ENCODE assay signal across 29 cellular contexts in the genomic region with DNA sequence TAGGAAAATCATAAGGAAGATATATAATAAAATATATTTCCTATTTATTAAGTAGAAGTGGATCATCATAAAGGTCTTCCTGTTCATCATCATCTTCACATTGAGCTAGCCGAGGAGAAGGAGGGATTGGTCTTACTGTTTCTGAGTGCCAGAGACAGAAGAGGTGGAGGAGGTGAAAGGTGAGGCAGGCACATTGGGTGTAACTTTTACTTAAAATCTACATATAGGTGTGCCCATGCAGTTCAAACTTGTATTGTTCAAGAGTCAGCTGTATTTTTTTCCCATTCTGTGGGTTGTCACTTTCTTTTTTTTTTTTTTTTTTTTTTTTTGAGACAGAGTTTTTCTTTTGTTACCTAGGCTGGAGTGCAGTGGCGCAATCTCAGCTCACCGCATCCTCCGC.
"Had no signal": no experiment of that assay in that cellular context is flagged by ENCODE, and none has a peak within 500 bp of the region (broad histone marks: within the 10 kb centered on the region; RNA-seq: fewer than 3 reads in every experiment).

No MANE protein-coding gene starts in this region.

- H3K9me3 Mint-ChIP-seq: activated CD4-positive, alpha-beta memory T cell treated with anti-CD3 and anti-CD28 coated beads for 36 hours; activated CD4-positive, alpha-beta T cell treated with anti-CD3 and anti-CD28 coated beads, Interleukin-2, amount 10 ng/mL, durations not matched to agents 24 days and 14 days; activated naive CD4-positive, alpha-beta T cell treated with anti-CD3 and anti-CD28 coated beads for 36 hours; activated naive CD4-positive, alpha-beta T cell treated with anti-CD3 and anti-CD28 coated beads, Interleukin-2, amount 50 U/mL, for 24 hours; activated naive CD8-positive, alpha-beta T cell treated with anti-CD3 and anti-CD28 coated beads for 36 hours; activated naive CD8-positive, alpha-beta T cell treated with anti-CD3 and anti-CD28 coated beads, Interleukin-2, amount 50 U/mL, for 24 hours; activated T-helper 1 cell treated with anti-CD3 and anti-CD28 coated beads, Interleukin-12 subunit alpha, Interleukin-12 subunit beta, Interleukin-2, Interleukin-4 antibody, amounts not matched to agents 30 ng/mL and 10 ng/mL and 1 ng/mL, durations not matched to agents 14 hours and 24 hours and 36 hours; activated T-helper 2 cell treated with anti-CD3 and anti-CD28 coated beads, Interferon-gamma antibody, Interleukin-2, Interleukin-4, amounts not matched to agents 10 μg/mL and 5 μg/mL and 100 μg/mL, durations not matched to agents 14 hours and 24 hours and 36 hours; effector memory CD8-positive, alpha-beta T cell had no signal

- DNase-seq: activated CD4-positive, alpha-beta memory T cell treated with anti-CD3 and anti-CD28 coated beads for 36 hours; activated CD4-positive, alpha-beta T cell treated with anti-CD3 and anti-CD28 coated beads for 36 hours; activated CD4-positive, alpha-beta T cell treated with anti-CD3 and anti-CD28 coated beads, Interleukin-2, amount 10 ng/mL, durations not matched to agents 24 days and 14 days; activated CD4-positive, CD25-positive, alpha-beta regulatory T cell; activated CD4-positive, CD25-positive, alpha-beta regulatory T cell treated with anti-CD3 and anti-CD28 coated beads, Interleukin-2, amount 50 U/mL, for 72 hours; activated CD8-positive, alpha-beta memory T cell treated with anti-CD3 and anti-CD28 coated beads, Interleukin-2, amount 10 ng/mL, durations not matched to agents 7 days and 5 days; activated CD8-positive, alpha-beta memory T cell treated with anti-CD3 and anti-CD28 coated beads, Interleukin-2, amount 50 U/mL, for 4 hours; activated CD8-positive, alpha-beta T cell treated with anti-CD3 and anti-CD28 coated beads, Interleukin-2, amount 10 ng/mL, durations not matched to agents 7 days and 5 days; activated effector memory CD4-positive, alpha-beta T cell treated with anti-CD3 and anti-CD28 coated beads, Interleukin-2, amount 50 U/mL, for 16 hours; activated naive CD4-positive, alpha-beta T cell treated with anti-CD3 and anti-CD28 coated beads for 36 hours; activated naive CD8-positive, alpha-beta T cell treated with anti-CD3 and anti-CD28 coated beads for 36 hours; activated naive CD8-positive, alpha-beta T cell treated with anti-CD3 and anti-CD28 coated beads, Interleukin-2, amount 50 U/mL, for 24 hours; activated T-cell treated with anti-CD3 and anti-CD28 coated beads, Interleukin-2, amount 50 U/mL, for 1 hour; activated T-cell treated with anti-CD3 and anti-CD28 coated beads, Interleukin-2, amount 50 U/mL, for 48 hours; adrenal gland; amygdala; aorta; body of pancreas; caudate nucleus; cortex of kidney; dermis blood vessel endothelial cell; effector CD4-positive, alpha-beta T cell; effector memory CD8-positive, alpha-beta T cell; foreskin fibroblast; heart left ventricle; T-helper 2 cell had no signal

- H3K27me3 Mint-ChIP-seq: activated CD4-positive, alpha-beta memory T cell treated with anti-CD3 and anti-CD28 coated beads for 36 hours; activated CD4-positive, alpha-beta T cell treated with anti-CD3 and anti-CD28 coated beads for 36 hours; activated CD4-positive, alpha-beta T cell treated with anti-CD3 and anti-CD28 coated beads, Interleukin-2, amount 10 ng/mL, durations not matched to agents 24 days and 14 days; activated CD8-positive, alpha-beta memory T cell treated with anti-CD3 and anti-CD28 coated beads, Interleukin-2, amount 10 ng/mL, durations not matched to agents 7 days and 5 days; activated naive CD4-positive, alpha-beta T cell treated with anti-CD3 and anti-CD28 coated beads, Interleukin-2, amount 50 U/mL, for 24 hours; activated naive CD8-positive, alpha-beta T cell treated with anti-CD3 and anti-CD28 coated beads for 36 hours; activated naive CD8-positive, alpha-beta T cell treated with anti-CD3 and anti-CD28 coated beads, Interleukin-2, amount 50 U/mL, for 24 hours; effector memory CD8-positive, alpha-beta T cell had no signal

- H3K27ac Mint-ChIP-seq: activated CD4-positive, alpha-beta memory T cell treated with anti-CD3 and anti-CD28 coated beads for 36 hours; activated CD4-positive, alpha-beta T cell treated with anti-CD3 and anti-CD28 coated beads for 36 hours; activated CD4-positive, alpha-beta T cell treated with anti-CD3 and anti-CD28 coated beads, Interleukin-2, amount 10 ng/mL, durations not matched to agents 24 days and 14 days; activated CD8-positive, alpha-beta memory T cell treated with anti-CD3 and anti-CD28 coated beads, Interleukin-2, amount 10 ng/mL, durations not matched to agents 7 days and 5 days; activated CD8-positive, alpha-beta T cell treated with anti-CD3 and anti-CD28 coated beads, Interleukin-2, amount 10 ng/mL, durations not matched to agents 7 days and 5 days; activated naive CD4-positive, alpha-beta T cell treated with anti-CD3 and anti-CD28 coated beads for 36 hours; activated naive CD4-positive, alpha-beta T cell treated with anti-CD3 and anti-CD28 coated beads, Interleukin-2, amount 50 U/mL, for 24 hours; activated naive CD8-positive, alpha-beta T cell treated with anti-CD3 and anti-CD28 coated beads for 36 hours; activated naive CD8-positive, alpha-beta T cell treated with anti-CD3 and anti-CD28 coated beads, Interleukin-2, amount 50 U/mL, for 24 hours; activated T-helper 1 cell treated with anti-CD3 and anti-CD28 coated beads, Interleukin-12 subunit alpha, Interleukin-12 subunit beta, Interleukin-2, Interleukin-4 antibody, amounts not matched to agents 30 ng/mL and 10 ng/mL and 1 ng/mL, durations not matched to agents 14 hours and 24 hours and 36 hours; activated T-helper 2 cell treated with anti-CD3 and anti-CD28 coated beads, Interferon-gamma antibody, Interleukin-2, Interleukin-4, amounts not matched to agents 10 μg/mL and 5 μg/mL and 100 μg/mL, durations not matched to agents 14 hours and 24 hours and 36 hours; effector memory CD8-positive, alpha-beta T cell had no signal

- H3K4me3 Mint-ChIP-seq: activated CD4-positive, alpha-beta memory T cell treated with anti-CD3 and anti-CD28 coated beads for 36 hours; activated CD4-positive, alpha-beta T cell treated with anti-CD3 and anti-CD28 coated beads for 36 hours; activated CD4-positive, alpha-beta T cell treated with anti-CD3 and anti-CD28 coated beads, Interleukin-2, amount 10 ng/mL, durations not matched to agents 24 days and 14 days; activated CD8-positive, alpha-beta memory T cell treated with anti-CD3 and anti-CD28 coated beads, Interleukin-2, amount 10 ng/mL, durations not matched to agents 7 days and 5 days; activated CD8-positive, alpha-beta T cell treated with anti-CD3 and anti-CD28 coated beads, Interleukin-2, amount 10 ng/mL, durations not matched to agents 7 days and 5 days; activated naive CD4-positive, alpha-beta T cell treated with anti-CD3 and anti-CD28 coated beads for 36 hours; activated naive CD4-positive, alpha-beta T cell treated with anti-CD3 and anti-CD28 coated beads, Interleukin-2, amount 50 U/mL, for 24 hours; activated naive CD8-positive, alpha-beta T cell treated with anti-CD3 and anti-CD28 coated beads for 36 hours; activated naive CD8-positive, alpha-beta T cell treated with anti-CD3 and anti-CD28 coated beads, Interleukin-2, amount 50 U/mL, for 24 hours; activated T-helper 1 cell treated with anti-CD3 and anti-CD28 coated beads, Interleukin-12 subunit alpha, Interleukin-12 subunit beta, Interleukin-2, Interleukin-4 antibody, amounts not matched to agents 30 ng/mL and 10 ng/mL and 1 ng/mL, durations not matched to agents 14 hours and 24 hours and 36 hours; effector memory CD8-positive, alpha-beta T cell had no signal

- ATAC-seq: activated CD4-positive, alpha-beta T cell treated with anti-CD3 and anti-CD28 coated beads for 36 hours; activated CD8-positive, alpha-beta memory T cell treated with anti-CD3 and anti-CD28 coated beads, Interleukin-2, amount 10 ng/mL, durations not matched to agents 7 days and 5 days; activated CD8-positive, alpha-beta T cell treated with anti-CD3 and anti-CD28 coated beads, Interleukin-2, amount 10 ng/mL, durations not matched to agents 7 days and 5 days; activated naive CD8-positive, alpha-beta T cell treated with anti-CD3 and anti-CD28 coated beads, Interleukin-2, amount 50 U/mL, for 24 hours; body of pancreas; effector memory CD8-positive, alpha-beta T cell; heart left ventricle had no signal
